ENCODE assay signal across 1 cellular context in the genomic region with DNA sequence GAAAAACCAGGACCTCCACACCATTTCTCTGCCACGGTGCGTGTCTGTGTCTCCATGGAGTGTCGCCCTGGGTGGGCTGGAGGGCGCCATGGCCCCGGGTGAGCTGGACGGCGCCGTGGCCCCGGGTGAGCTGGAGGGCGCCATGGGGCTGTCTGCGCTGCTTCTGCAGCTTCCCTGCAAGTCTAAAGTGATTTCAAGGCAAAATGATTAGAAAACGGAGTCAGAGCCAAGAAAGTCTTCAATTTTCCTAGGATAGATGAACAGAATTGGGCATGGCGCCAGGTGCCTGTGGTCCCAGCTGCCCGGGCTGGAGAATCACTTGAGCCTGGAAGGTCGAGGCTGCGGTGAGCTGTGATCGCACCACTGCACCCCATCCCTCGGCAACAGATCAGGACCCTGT.
TF ChIP-seq lines count a peak whose summit lies in the region.

No MANE protein-coding gene starts in this region.

TF ChIP-seq in H1, 55 proteins besides CTCF, POLR2A, EP300 and RAD21:
- TF ChIP-seq SIN3A (conservative IDR thresholded peaks at IDR 0.05 in 1 of 2, IDR thresholded peaks at IDR 0.05 in 1 of 2; ENCODE audit: low read depth in 1 of 2, low read length in 2 of 2) = no peak
TF ChIP-seq in H1: peak in this region for 0.
